In the genomic region with DNA sequence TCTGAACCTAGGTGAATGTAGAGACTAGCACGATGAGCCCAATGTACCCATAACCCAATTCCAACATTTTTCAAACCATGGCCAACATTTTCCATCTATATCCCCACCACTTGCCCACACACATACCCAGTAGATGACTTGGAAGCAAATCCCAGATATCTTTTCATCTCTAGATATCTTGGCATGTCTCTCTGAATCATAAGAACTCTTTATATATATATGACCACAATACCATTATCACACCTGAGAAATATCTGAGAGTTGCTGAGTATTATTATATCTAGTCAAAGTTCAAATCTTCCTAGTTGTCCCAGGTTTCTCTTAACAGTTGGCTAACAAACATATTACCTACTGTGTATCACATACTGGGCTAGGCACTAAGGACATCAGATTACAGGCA, we compare ENCODE assay signal across 26 cellular contexts.
"Had no signal": no experiment of that assay in that cellular context is flagged by ENCODE, and none has a peak within 500 bp of the region (broad histone marks: within the 10 kb centered on the region; RNA-seq: fewer than 3 reads in every experiment).

No MANE protein-coding gene starts in this region.

- H3K27me3 ChIP-seq: colonic mucosa, dorsolateral prefrontal cortex, esophagus squamous epithelium, heart right ventricle, left lung had no signal

- H3K9me3 ChIP-seq: colonic mucosa, esophagus squamous epithelium, heart right ventricle, left lung, lower lobe of right lung had no signal

- H3K9me3 Mint-ChIP-seq: memory B cell; naive thymus-derived CD4-positive, alpha-beta T cell; natural killer cell had no signal

- H3K27me3 Mint-ChIP-seq: memory B cell; naive thymus-derived CD4-positive, alpha-beta T cell had no signal

- H3K4me1 Mint-ChIP-seq: memory B cell; naive thymus-derived CD4-positive, alpha-beta T cell; natural killer cell had no signal

- ATAC-seq: esophagus mucosa; heart right ventricle; left cardiac atrium; left lung; left ventricle myocardium superior; lower lobe of right lung; naive thymus-derived CD4-positive, alpha-beta T cell; natural killer cell had no signal

- H3K27ac ChIP-seq: colonic mucosa, dorsolateral prefrontal cortex, heart right ventricle, left lung, lower lobe of right lung had no signal

- H3K4me3 ChIP-seq: colonic mucosa, dorsolateral prefrontal cortex, esophagus squamous epithelium, heart right ventricle, left lung, lower lobe of right lung had no signal

- H3K4me3 Mint-ChIP-seq: memory B cell; naive thymus-derived CD4-positive, alpha-beta T cell; natural killer cell had no signal

- DNase-seq: colonic mucosa; dermis blood vessel endothelial cell; dorsolateral prefrontal cortex; effector CD4-positive, alpha-beta T cell; effector memory CD4-positive, alpha-beta T cell; erythroblast; esophagus squamous epithelium; foreskin fibroblast; glutamatergic neuron; head of caudate nucleus; heart right ventricle; hippocampal formation; left cardiac atrium; left lung; left ventricle myocardium superior; lower lobe of right lung; mesendoderm; midbrain; naive thymus-derived CD4-positive, alpha-beta T cell; natural killer cell had no signal

- FAIRE-seq: endothelial cell of umbilical vein, frontal cortex, islet of Langerhans, keratinocyte had no signal

- H3K27ac Mint-ChIP-seq: memory B cell; naive thymus-derived CD4-positive, alpha-beta T cell; natural killer cell had no signal

- H3K4me1 ChIP-seq: colonic mucosa had no signal
